8 cellular contexts compared by ENCODE assay signal in the genomic region with DNA sequence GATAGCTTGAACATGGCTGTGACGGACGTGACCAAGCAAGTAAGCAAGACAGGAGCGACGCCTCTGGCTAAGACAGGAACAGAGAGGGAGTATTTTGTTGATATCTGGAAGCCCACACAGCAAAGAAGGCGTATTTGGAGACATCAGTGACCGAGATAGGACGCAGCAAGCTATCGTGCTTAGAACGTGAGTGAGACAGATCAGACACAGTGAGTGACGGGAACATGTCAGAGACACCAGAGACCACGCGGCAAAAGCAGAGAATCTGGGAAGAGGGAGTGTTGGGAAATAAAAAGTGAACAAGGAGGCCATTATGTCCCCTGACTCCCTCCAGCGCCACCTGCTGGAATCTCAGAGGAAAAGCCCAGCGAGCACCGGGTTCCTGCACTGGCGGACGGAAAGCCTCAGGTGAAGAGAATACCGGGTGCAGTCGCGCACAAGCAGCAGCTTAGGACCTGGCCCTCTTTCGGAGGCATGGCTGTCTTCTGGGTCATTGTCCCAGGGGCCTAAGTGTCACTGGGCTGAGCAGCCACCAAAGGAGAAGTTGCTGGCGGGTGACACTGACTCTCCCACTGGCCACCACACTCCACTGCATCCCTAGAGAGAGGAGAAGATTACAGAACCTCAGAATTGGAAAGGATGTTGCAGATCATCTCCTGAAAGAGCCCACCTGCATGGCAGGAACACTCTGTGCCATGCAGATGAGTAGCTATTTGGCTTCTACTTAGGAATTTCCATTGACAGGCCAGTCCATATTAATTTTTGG.
DNase-seq lines count a peak whose midpoint lies in the region; ATAC-seq and TF ChIP-seq lines count a peak whose summit lies in the region.

No MANE protein-coding gene starts in this region.

- H3K36me3 ChIP-seq in ovary, result no peaks in the 10 kb centered on the region

- no peak for TF ChIP-seq POLR2A in ovary (IDR thresholded peaks at IDR 0.05)

- no peak for TF ChIP-seq EP300 in ovary (IDR thresholded peaks at IDR 0.05)

- H3K4me3 ChIP-seq in ovary, result no peak overlapping the region

- TF ChIP-seq CTCF in ovary (IDR thresholded peaks at IDR 0.05), result no peak

- DNase-seq in DMS 273 (lab: John Stamatoyannopoulos, UW; ENCODE audit: unreplicated experiment) (peak; percentile 59), DMS 273 treated with DMSO at 0.1 percent for 48 hours (lab: John Stamatoyannopoulos, UW) (no peak), NCI-H69 (lab: John Stamatoyannopoulos, UW) (peak; percentile 80), activated T-cell treated with anti-CD3 and anti-CD28 coated beads for 1 hour (ENCODE audit: low read depth) (peak; percentile 44), fibroblast of peridontal ligament (ENCODE audit: extremely low read depth) (peak; percentile 16), ovary (peak in 4 of 5 donors; percentile 7 to 36 (median 22)), ureter (ENCODE audit: low spot score) (peak; percentile 53)

- no peaks in the 10 kb centered on the region for H3K4me1 ChIP-seq in ovary (ENCODE audit: insufficient read depth)

- intact Hi-C loops in ovary (cut with DNase I), result no loop called here

- no peak overlapping the region for H3K27ac ChIP-seq in ovary

- no peaks in the 10 kb centered on the region for H3K9me3 ChIP-seq in ovary

- no peaks in the 10 kb centered on the region for H3K27me3 ChIP-seq in ovary

- whole genome bisulfite sequencing in ovary, 3 donors, result 43 to 46% (median 45%) methylated on average over 22 of the region's 22 CpGs

- peak; percentile 84 for ATAC-seq in HG02798 (IDR thresholded peaks at IDR 0.05; ENCODE audit: poor library complexity, unreplicated experiment)
